21 cellular contexts compared by ENCODE assay signal in genomic region chr17:64632606-64633005, GRCh38. TPM values are rescaled to one million over a fixed set of nuclear protein-coding genes. Genes with fewer than 3 reads are reported as not detected.
DNase-seq lines count a peak whose midpoint lies in the region; TF ChIP-seq lines count a peak whose summit lies in the region.
"Had no signal": no experiment of that assay in that cellular context is flagged by ENCODE, and none has a peak within 500 bp of the region (broad histone marks: within the 10 kb centered on the region; RNA-seq: fewer than 3 reads in every experiment).

No MANE protein-coding gene starts in this region.

- H4K91ac ChIP-seq in trophoblast cell (ENCODE audit: low read depth, low read length), result no peak overlapping the region

- peaks cover 30% of the 10 kb centered on the region for H3K4me1 ChIP-seq in adipocyte (ENCODE audit: control insufficient read depth, insufficient read depth, low read length)
- H3K4me1 ChIP-seq in trophoblast cell (ENCODE audit: control insufficient read depth in 1 of 2, insufficient read depth in 2 of 2, low read length in 2 of 2), result peaks cover 2% of the 10 kb centered on the region in 2 experiments
- H3K4me1 ChIP-seq in right atrium auricular region, result peaks cover 0 to 32% of the 10 kb centered on the region in 2 donors

- no peak for TF ChIP-seq POLR2A in lower leg skin (IDR thresholded peaks at IDR 0.05)

- H2BK120ac ChIP-seq in trophoblast cell (ENCODE audit: insufficient read depth, low read length, poor library complexity), result no peak overlapping the region

- peak; percentile 48 for DNase-seq in GM03348 (ENCODE audit: low spot score)
- DNase-seq in adipocyte (ENCODE audit: low read depth), result peak; percentile 63
- peak; percentile 61 for DNase-seq in fibroblast of peridontal ligament (ENCODE audit: extremely low read depth)
- no peak for DNase-seq in trophoblast cell
- DNase-seq in lower leg skin (ENCODE audit: low spot score in 2 of 2), result no peak
- no peak for DNase-seq in right atrium auricular region (ENCODE audit: low spot score)
- no peak for DNase-seq in stimulated activated CD4-positive, alpha-beta T cell treated with anti-CD3 and anti-CD28 coated beads, Interleukin-2, amount 100 ng/mL, for 24 hours
- DNase-seq: activated CD8-positive, alpha-beta memory T cell treated with anti-CD3 and anti-CD28 coated beads, Interleukin-2, amount 50 U/mL, for 4 hours; activated effector memory CD4-positive, alpha-beta T cell treated with anti-CD3 and anti-CD28 coated beads, Interleukin-2, amount 50 U/mL, for 16 hours; adrenal gland; CD8-positive, alpha-beta T cell; gastrocnemius medialis; GDM1; MV-4-11; NCI-H1694; NCI-H2171 treated with DMSO at 0.1 percent for 48 hours; NCI-H69; ovary; stimulated activated CD4-positive, alpha-beta T cell treated with anti-CD3 and anti-CD28 coated beads, Interleukin-15, amount 100 ng/mL, for 24 hours; T-helper 9 cell had no signal

- H2BK12ac ChIP-seq in trophoblast cell (ENCODE audit: low read length), result no peak overlapping the region

- no CpG with 5 or more reads among the region's 2 CpGs for WGBS in trophoblast cell (ENCODE audit: extremely low coverage, insufficient coverage, insufficient read length)
- 74 to 77% methylated on average over 2 of the region's 2 CpGs for WGBS in lower leg skin, 2 donors

- no peak for TF ChIP-seq CTCF in lower leg skin (IDR thresholded peaks at IDR 0.05)
- no peak for TF ChIP-seq CTCF in right atrium auricular region (IDR thresholded peaks at IDR 0.05)

- H3K4me2 ChIP-seq in trophoblast cell (ENCODE audit: low read length), result no peak overlapping the region

- H3K9ac ChIP-seq in adipocyte (ENCODE audit: low read length) (no peak overlapping the region), trophoblast cell (ENCODE audit: low read length) (no peak overlapping the region)

- no peaks in the 10 kb centered on the region for H3K79me1 ChIP-seq in trophoblast cell (ENCODE audit: low read length)

- no peak overlapping the region for H3K23ac ChIP-seq in trophoblast cell (ENCODE audit: low read length)

- no peaks in the 10 kb centered on the region for H3K36me3 ChIP-seq in adipocyte (ENCODE audit: control insufficient read depth, insufficient read depth, low read length, severe bottlenecking)
- H3K36me3 ChIP-seq in trophoblast cell (ENCODE audit: control insufficient read depth in 1 of 2, insufficient read depth in 2 of 2, low read length in 2 of 2), result peaks cover 0 to 1% of the 10 kb centered on the region in 2 experiments
- no peaks in the 10 kb centered on the region for H3K36me3 ChIP-seq in right atrium auricular region
- H3K36me3 ChIP-seq: adrenal gland, gastrocnemius medialis, ovary, vagina had no signal

- no peak overlapping the region for H4K8ac ChIP-seq in trophoblast cell (ENCODE audit: low read depth, low read length)

- H3K18ac ChIP-seq in trophoblast cell (ENCODE audit: low read length), result no peak overlapping the region

- H3K9me3 ChIP-seq in adipocyte (ENCODE audit: control insufficient read depth, low read length), result no peaks in the 10 kb centered on the region
- H3K9me3 ChIP-seq in trophoblast cell (ENCODE audit: insufficient read depth, low read depth, low read length), result no peaks in the 10 kb centered on the region
- no peaks in the 10 kb centered on the region for H3K9me3 ChIP-seq in right atrium auricular region
- H3K9me3 ChIP-seq: adrenal gland, gastrocnemius medialis, ovary, vagina had no signal

- no peak overlapping the region for H3K14ac ChIP-seq in trophoblast cell (ENCODE audit: low read length)

- peak overlapping the region; percentile 62 for H3K4ac ChIP-seq in trophoblast cell (ENCODE audit: low read depth, low read length)

- H3K27ac ChIP-seq in trophoblast cell (ENCODE audit: low read depth, low read length) (no peak overlapping the region), right atrium auricular region (no peak overlapping the region)
- H3K27ac ChIP-seq: adrenal gland, gastrocnemius medialis, ovary, vagina had no signal

- intact Hi-C loops in lower leg skin (cut with DNase I; ENCODE audit: low total_unique reads), result no loop called here

- H4K12ac ChIP-seq in trophoblast cell (ENCODE audit: low read depth, low read length), result no peak overlapping the region

- H3K79me2 ChIP-seq in trophoblast cell (ENCODE audit: control insufficient read depth, insufficient read depth, low read length, poor library complexity), result peaks cover 5% of the 10 kb centered on the region

- H3K4me3 ChIP-seq in adipocyte (ENCODE audit: low read length) (no peak overlapping the region), trophoblast cell (ENCODE audit: low read depth, low read length) (no peak overlapping the region), lower leg skin (ENCODE audit: low read depth, poor library complexity, severe bottlenecking) (no peak overlapping the region), right atrium auricular region (no peak overlapping the region)
- H3K4me3 ChIP-seq: adrenal gland, gastrocnemius medialis, ovary, vagina had no signal

- no peak overlapping the region for H2AFZ ChIP-seq in trophoblast cell (ENCODE audit: insufficient read depth, low read length, poor library complexity)

- H3K27me3 ChIP-seq in adipocyte (replicated peaks; ENCODE audit: control insufficient read depth, insufficient read depth, low read length) (no peaks in the 10 kb centered on the region), trophoblast cell (ENCODE audit: insufficient read depth, low read length) (no peaks in the 10 kb centered on the region), right atrium auricular region (no peaks in the 10 kb centered on the region)
- H3K27me3 ChIP-seq: adrenal gland, gastrocnemius medialis, ovary, vagina had no signal

- no peak overlapping the region for H2BK5ac ChIP-seq in trophoblast cell (ENCODE audit: low read depth, low read length, poor library complexity)

- H2AK5ac ChIP-seq in trophoblast cell (ENCODE audit: low read length), result no peak overlapping the region

RNA-seq across cellular contexts. Expression of gene SMURF2, which starts 29.5 kb away (rescaled TPM):
- polyA plus RNA-seq in trophoblast cell (2013), result 44.7 TPM in 2 replicates
- total RNA-seq in lower leg skin (10 to 100 TPM; 13.2 to 21.0 (median 20.5) TPM), right atrium auricular region (10 to 100 TPM; 12.6 to 15.3 TPM)

Comparison
In these comparisons a context has a peak if more than half of its experiments do, and no peak if none do; other contexts are left out.
1. DNase-seq: peak in GM03348 (single experiment), adipocyte (single experiment) and fibroblast of peridontal ligament (single experiment); none in trophoblast cell (0 of 2), lower leg skin (0 of 2), right atrium auricular region (single experiment) and stimulated activated CD4-positive, alpha-beta T cell treated with anti-CD3 and anti-CD28 coated beads, Interleukin-2, amount 100 ng/mL, for 24 hours (0 of 2).